13 cellular contexts compared by ENCODE assay signal in the genomic region with DNA sequence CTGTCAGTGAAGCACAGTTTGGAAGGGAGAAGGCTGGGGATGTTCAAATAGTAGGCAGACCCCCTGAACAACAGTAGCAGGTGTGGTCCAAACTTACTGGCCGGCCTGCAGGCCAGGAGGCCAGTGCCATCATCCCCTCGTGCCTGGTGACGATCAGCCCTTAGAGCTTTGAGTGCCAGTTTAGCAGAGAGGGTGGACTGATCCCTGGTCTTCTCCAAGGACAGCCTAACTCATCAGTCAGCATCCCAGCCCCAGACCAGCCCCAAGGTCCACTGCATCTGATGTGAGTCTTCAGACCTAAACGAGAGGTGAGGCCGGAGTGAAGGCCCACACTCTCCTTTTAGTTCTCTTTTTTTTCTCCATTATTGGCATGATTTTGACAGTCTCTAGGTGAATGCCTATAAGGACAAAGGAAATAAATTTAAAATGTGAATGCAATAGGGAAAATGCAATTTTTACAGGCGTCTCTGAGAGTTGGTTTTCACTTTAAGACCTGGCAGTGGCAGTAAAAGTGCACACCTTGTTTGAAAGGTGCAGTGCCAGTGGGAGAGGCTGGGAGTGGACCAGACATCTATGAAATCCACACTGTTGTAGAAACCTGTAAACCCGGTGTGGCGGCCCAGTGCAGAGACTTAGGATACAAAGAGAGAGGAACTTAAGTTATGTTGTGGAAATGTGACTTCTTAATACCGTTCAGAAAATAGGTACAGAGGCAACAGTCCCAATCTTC.
"Had no signal": no experiment of that assay in that cellular context is flagged by ENCODE, and none has a peak within 500 bp of the region (broad histone marks: within the 10 kb centered on the region; RNA-seq: fewer than 3 reads in every experiment).

No MANE protein-coding gene starts in this region.

- H3K27ac ChIP-seq: body of pancreas, vagina had no signal

- H3K4me1 ChIP-seq: body of pancreas had no signal

- H3K9me3 Mint-ChIP-seq: activated naive CD4-positive, alpha-beta T cell treated with anti-CD3 and anti-CD28 coated beads for 36 hours; central memory CD8-positive, alpha-beta T cell; effector memory CD8-positive, alpha-beta T cell; natural killer cell had no signal

- ATAC-seq: body of pancreas; effector memory CD8-positive, alpha-beta T cell; natural killer cell; stimulated activated naive CD8-positive, alpha-beta T cell treated with anti-CD3 and anti-CD28 coated beads, Interleukin-15, amount 100 ng/mL, for 72 hours had no signal

- H3K4me3 Mint-ChIP-seq: activated naive CD4-positive, alpha-beta T cell treated with anti-CD3 and anti-CD28 coated beads for 36 hours; central memory CD8-positive, alpha-beta T cell; effector memory CD8-positive, alpha-beta T cell; natural killer cell; stimulated activated naive CD8-positive, alpha-beta T cell treated with anti-CD3 and anti-CD28 coated beads, Interleukin-15, amount 100 ng/mL, for 72 hours had no signal

- H3K27ac Mint-ChIP-seq: activated naive CD4-positive, alpha-beta T cell treated with anti-CD3 and anti-CD28 coated beads for 36 hours; effector memory CD8-positive, alpha-beta T cell; natural killer cell had no signal

- H3K4me3 ChIP-seq: body of pancreas, vagina had no signal

- H3K36me3 Mint-ChIP-seq: natural killer cell had no signal

- DNase-seq: activated CD4-positive, alpha-beta T cell treated with anti-CD3 and anti-CD28 coated beads, Interleukin-2, amount 50 U/mL, for 48 hours; activated CD4-positive, CD25-positive, alpha-beta regulatory T cell; activated CD8-positive, alpha-beta memory T cell treated with anti-CD3 and anti-CD28 coated beads, Interleukin-2, amount 50 U/mL, for 48 hours; activated naive CD4-positive, alpha-beta T cell treated with anti-CD3 and anti-CD28 coated beads for 36 hours; amniotic stem cell; body of pancreas; effector memory CD8-positive, alpha-beta T cell; natural killer cell; stimulated activated CD4-positive, alpha-beta T cell treated with anti-CD3 and anti-CD28 coated beads, Interleukin-4, amount 100 ng/mL, for 4 hours; stimulated activated naive CD8-positive, alpha-beta T cell treated with anti-CD3 and anti-CD28 coated beads, Interleukin-15, amount 100 ng/mL, for 72 hours had no signal

- H3K27me3 ChIP-seq: body of pancreas, vagina had no signal

- H3K36me3 ChIP-seq: vagina had no signal

- FAIRE-seq: TTC549 had no signal

- H3K9me3 ChIP-seq: body of pancreas, vagina had no signal

- H3K27me3 Mint-ChIP-seq: stimulated activated naive CD8-positive, alpha-beta T cell treated with anti-CD3 and anti-CD28 coated beads, Interleukin-15, amount 100 ng/mL, for 72 hours had no signal
